In genomic region chr4:15470149-15470520, GRCh38 we compare ENCODE assay signal across 9 cellular contexts. TPM values are rescaled to one million over a fixed set of nuclear protein-coding genes. Genes with fewer than 3 reads are reported as not detected.
DNase-seq lines count a peak whose midpoint lies in the region; ATAC-seq and TF ChIP-seq lines count a peak whose summit lies in the region.
"Had no signal": no experiment of that assay in that cellular context is flagged by ENCODE, and none has a peak within 500 bp of the region (broad histone marks: within the 10 kb centered on the region; RNA-seq: fewer than 3 reads in every experiment).

No MANE protein-coding gene starts in this region.

- no peaks in the 10 kb centered on the region for H3K36me3 ChIP-seq in cardiac muscle cell

- H3K36me3 Mint-ChIP-seq in naive B cell = no peaks in the 10 kb centered on the region

- H3K4me1 ChIP-seq in cardiac muscle cell (ENCODE audit: low read depth) = peaks cover 22% of the 10 kb centered on the region

- H3K4me3 Mint-ChIP-seq in naive B cell = peak overlapping the region in 7 of 8 donors; percentile 23 to 84 (median 71)

- H3K9me3 Mint-ChIP-seq in naive B cell = peaks cover 0 to 2% (median 0%) of the 10 kb centered on the region in 7 donors

- H3K27me3 Mint-ChIP-seq in naive B cell = peaks cover 13 to 38% (median 18%) of the 10 kb centered on the region in 3 donors

- peaks cover 10 to 11% (median 11%) of the 10 kb centered on the region in 3 donors for H3K4me1 Mint-ChIP-seq in naive B cell

- H3K4me3 ChIP-seq in cardiac muscle cell (peak overlapping the region; percentile 45), epithelial cell of proximal tubule (ENCODE audit: low read depth, low read length) (peak overlapping the region; percentile 71)

- no peak for TF ChIP-seq CTCF in cardiac muscle cell (IDR thresholded peaks at IDR 0.05; ENCODE audit: low read depth, low read length)
- no peak for TF ChIP-seq CTCF in epithelial cell of proximal tubule (conservative IDR thresholded peaks at IDR 0.05; ENCODE audit: low read depth, low read length)

- no peak for ATAC-seq in Right ventricle myocardium inferior
- ATAC-seq in naive B cell (ENCODE audit: low read depth in 2 of 2) = no peak
- ATAC-seq in HG03095 (IDR thresholded peaks at IDR 0.05; ENCODE audit: unreplicated experiment) = no peak
- no peak for ATAC-seq in GM21526 (IDR thresholded peaks at IDR 0.05; ENCODE audit: low FRiP score, unreplicated experiment)

- H3K9me3 ChIP-seq in cardiac muscle cell (ENCODE audit: low read depth) = no peaks in the 10 kb centered on the region

- H3K27ac ChIP-seq in cardiac muscle cell = peak overlapping the region; percentile 80

- H3K27me3 ChIP-seq in cardiac muscle cell = no peaks in the 10 kb centered on the region

- intact Hi-C loops in Right ventricle myocardium inferior (cut with DNase I) = no loop called here

- H3K27ac Mint-ChIP-seq in naive B cell = peak overlapping the region in 1 of 6 donors; percentile 50

- DNase-seq in cardiac muscle cell (ENCODE audit: low read depth in 1 of 2, low spot score in 1 of 2) (peak in 1 of 2 donors; percentile 21), Right ventricle myocardium inferior (ENCODE audit: missing footprints) (no peak), epithelial cell of proximal tubule (ENCODE audit: low read depth) (no peak), naive B cell (no peak), CD1c-positive myeloid dendritic cell (ENCODE audit: extremely low spot score) (no peak), islet precursor cell (no peak)
- DNase-seq: NCI-H446 had no signal

RNA-seq across cellular contexts. Expression of gene CC2D2A, which starts 0.5 kb away (rescaled TPM):
- total RNA-seq in cardiac muscle cell = 20.7 and 43.5 TPM in 2 replicates
- polyA plus RNA-seq in cardiac muscle cell = 17.3 and 29.0 TPM in 2 replicates
- 8.6 TPM for total RNA-seq in Right ventricle myocardium inferior
- total RNA-seq in epithelial cell of proximal tubule = 15.2 and 15.8 TPM in 2 replicates
- not detected for polyA plus RNA-seq in naive B cell (ENCODE audit: low read depth in 6 of 6)

RNA-seq across cellular contexts. Expression of gene C1QTNF7, which starts 42.3 kb away (rescaled TPM):
- total RNA-seq in cardiac muscle cell (not detected in 2 replicates), Right ventricle myocardium inferior (1.7 TPM), epithelial cell of proximal tubule (not detected in 2 replicates)
- polyA plus RNA-seq in cardiac muscle cell (not detected in 2 replicates), naive B cell (ENCODE audit: low read depth in 6 of 6) (not detected)
